8 cellular contexts compared by ENCODE assay signal in genomic region chr19:18558595-18558994, GRCh38. TPM values are rescaled to one million over a fixed set of nuclear protein-coding genes. Genes with fewer than 3 reads are reported as not detected.
DNase-seq lines count a peak whose midpoint lies in the region; ATAC-seq and TF ChIP-seq lines count a peak whose summit lies in the region.

No MANE protein-coding gene starts in this region.

- no peak for DNase-seq in HAP-1 (ENCODE audit: low spot score in 2 of 2)
- no peak for DNase-seq in WTC11 (ENCODE audit: low spot score)
- DNase-seq in glutamatergic neuron = no peak
- no peak for DNase-seq in spleen
- DNase-seq in NCI-H1436 treated with DMSO at 0.1 percent for 48 hours (lab: John Stamatoyannopoulos, UW) = no peak
- no peak for DNase-seq in HuH-7.5 (ENCODE audit: low spot score)

- 35 to 62% (median 43%) methylated on average over 3 of the region's 3 CpGs for WGBS in spleen, 5 donors

- CTCF ChIA-PET in WTC11 (lab: Charles Lee) = interaction anchor here (0.6 to 2.8 kb wide), 13 partner anchors 9 to 1297 kb away, joined by 3 to 15 read pairs (median 5); partner anchors contain the start of genes ELL, REX1BD and UBA52

- H3K36me3 Mint-ChIP-seq in WTC11 (peaks cover 15% of the 10 kb centered on the region), glutamatergic neuron (ENCODE audit: unreplicated experiment) (no peaks in the 10 kb centered on the region)

- H3K27ac Mint-ChIP-seq in WTC11 (peak overlapping the region; percentile 73), glutamatergic neuron (ENCODE audit: unreplicated experiment) (peak overlapping the region; percentile 67)

- H3K27me3 Mint-ChIP-seq in WTC11 (ENCODE audit: low read depth) (no peaks in the 10 kb centered on the region), glutamatergic neuron (ENCODE audit: unreplicated experiment) (no peaks in the 10 kb centered on the region)

- no peak for ATAC-seq in WTC11
- ATAC-seq in GM18907 (IDR thresholded peaks at IDR 0.05; ENCODE audit: unreplicated experiment) = no peak
- ATAC-seq in GM18498 (IDR thresholded peaks at IDR 0.05; ENCODE audit: unreplicated experiment) = no peak

- H3K9me3 ChIP-seq in HAP-1 (no peaks in the 10 kb centered on the region), spleen (no peaks in the 10 kb centered on the region)

- TF ChIP-seq POLR2A in spleen (IDR thresholded peaks at IDR 0.05) = no peak

- H3K4me1 Mint-ChIP-seq in WTC11 (peaks cover 8% of the 10 kb centered on the region), glutamatergic neuron (ENCODE audit: low read depth, unreplicated experiment) (peaks cover 3% of the 10 kb centered on the region)

- intact Hi-C loops in spleen (cut with DNase I; ENCODE audit: low total_unique reads) = no loop called here

- H3K4me1 ChIP-seq in HAP-1 (no peaks in the 10 kb centered on the region), spleen (peaks cover 11 to 66% (median 39%) of the 10 kb centered on the region in 6 donors)

- H3K4me3 ChIP-seq in HAP-1 = peak overlapping the region; percentile 73
- H3K4me3 ChIP-seq in spleen = peak overlapping the region; percentile 68 to 97 (median 88)

- no peak for TF ChIP-seq CTCF in WTC11 (IDR thresholded peaks at IDR 0.05)
- no peak for TF ChIP-seq CTCF in glutamatergic neuron (IDR thresholded peaks at IDR 0.05; ENCODE audit: partially characterized antibody, unreplicated experiment)
- no peak for TF ChIP-seq CTCF in spleen (IDR thresholded peaks at IDR 0.05 in 8 of 11, conservative IDR thresholded peaks at IDR 0.05 in 3 of 11)

- H3K9me3 Mint-ChIP-seq in WTC11 (no peaks in the 10 kb centered on the region), glutamatergic neuron (ENCODE audit: unreplicated experiment) (peaks cover 4% of the 10 kb centered on the region)

- POLR2A ChIA-PET in WTC11 (lab: Charles Lee) = interaction anchor here (0.6 to 2.7 kb wide), 4 partner anchors 9 to 15 kb away, joined by 3 to 8 read pairs (median 4); partner anchors contain the start of genes FKBP8 and UBA52

- peak overlapping the region; percentile 95 to 98 (median 96) for H3K27ac ChIP-seq in spleen

- H3K27me3 ChIP-seq in HAP-1 (ENCODE audit: low read depth) (no peaks in the 10 kb centered on the region), spleen (replicated peaks in 1 of 7) (no peaks in the 10 kb centered on the region)

- peak overlapping the region; percentile 87 for H3K4me3 Mint-ChIP-seq in WTC11
- H3K4me3 Mint-ChIP-seq in glutamatergic neuron (ENCODE audit: unreplicated experiment) = peak overlapping the region; percentile 86

- in situ Hi-C loops in HAP-1 (cut with MboI; ENCODE audit: low sequenced_read_pairs) = no loop called here

- H3K36me3 ChIP-seq in HAP-1 (replicated peaks) (peaks cover 17% of the 10 kb centered on the region), spleen (peaks cover 0 to 25% (median 14%) of the 10 kb centered on the region in 6 donors)

TF ChIP-seq in WTC11, 78 proteins besides CTCF, POLR2A, EP300 and RAD21 (continues in another document):
- TF ChIP-seq NR1H2 (CRISPR knock-in tag; IDR thresholded peaks at IDR 0.05) (no peak), FOXJ3 (CRISPR knock-in tag; IDR thresholded peaks at IDR 0.05; ENCODE audit: borderline replicate concordance) (no peak), STAT6 (CRISPR knock-in tag; conservative IDR thresholded peaks at IDR 0.05; ENCODE audit: low read depth) (no peak), ATF3 (CRISPR knock-in tag; conservative IDR thresholded peaks at IDR 0.05) (no peak), PRDM15 (CRISPR knock-in tag; IDR thresholded peaks at IDR 0.05) (no peak), USF1 (CRISPR knock-in tag; IDR thresholded peaks at IDR 0.05) (no peak), JUN (CRISPR knock-in tag; IDR thresholded peaks at IDR 0.05) (no peak), ZNF512 (CRISPR knock-in tag; IDR thresholded peaks at IDR 0.05; ENCODE audit: borderline replicate concordance) (no peak), CREB1 (CRISPR knock-in tag; IDR thresholded peaks at IDR 0.05) (no peak), CREM (CRISPR knock-in tag; IDR thresholded peaks at IDR 0.05) (no peak)

RNA-seq across cellular contexts. Expression of gene KXD1, which starts 0.9 kb away (rescaled TPM):
- total RNA-seq in WTC11 (2021) (136 to 155 TPM (median 154 TPM) in 3 replicates), glutamatergic neuron (ENCODE audit: unreplicated experiment) (71.3 TPM), spleen (10 to 100 TPM; 63.9 to 90.9 (median 75.7) TPM)
- polyA plus RNA-seq in spleen = 10 to 100 TPM; 65.9 to 78.5 (median 68.9) TPM

RNA-seq across cellular contexts. Expression of gene UBA52, which starts 13.1 kb away (rescaled TPM):
- 1,300 to 1,361 TPM (median 1,328 TPM) in 3 replicates for total RNA-seq in WTC11 (2021)
- 826 TPM for total RNA-seq in glutamatergic neuron (ENCODE audit: unreplicated experiment)
- total RNA-seq in spleen = 1,000 to 10,000 TPM in 3 of 7 donors, 100 to 1,000 TPM in 4; 650 to 1,362 (median 985) TPM
- polyA plus RNA-seq in spleen = 1,000 to 10,000 TPM; 1,341 to 2,132 (median 1,852) TPM

RNA-seq across cellular contexts. Expression of gene FKBP8, which starts 15.2 kb away (rescaled TPM):
- total RNA-seq in WTC11 (2021) = 345 to 423 TPM (median 410 TPM) in 3 replicates
- 203 TPM for total RNA-seq in glutamatergic neuron (ENCODE audit: unreplicated experiment)
- total RNA-seq in spleen = 100 to 1,000 TPM; 183 to 309 (median 203) TPM
- polyA plus RNA-seq in spleen = 100 to 1,000 TPM; 131 to 276 (median 141) TPM

RNA-seq across cellular contexts. Expression of gene REX1BD, which starts 30.0 kb away (rescaled TPM):
- total RNA-seq in WTC11 (2021) (90.2 to 107 TPM (median 99.0 TPM) in 3 replicates), glutamatergic neuron (ENCODE audit: unreplicated experiment) (54.3 TPM), spleen (100 to 1,000 TPM in 1 of 7 donors, 10 to 100 TPM in 6; 65.4 to 103 (median 78.7) TPM)
- polyA plus RNA-seq in spleen = 100 to 1,000 TPM; 127 to 182 (median 160) TPM

RNA-seq across cellular contexts. Expression of gene ELL, which starts 36.7 kb away (rescaled TPM):
- total RNA-seq in WTC11 (2021) (11.6 to 17.3 TPM (median 13.1 TPM) in 3 replicates), glutamatergic neuron (ENCODE audit: unreplicated experiment) (11.6 TPM), spleen (10 to 100 TPM; 23.0 to 44.8 (median 32.1) TPM)
- polyA plus RNA-seq in spleen = 10 to 100 TPM in 1 of 3 donors, 1 to 10 TPM in 2; 4.5 to 14.2 (median 7.9) TPM
